11 cellular contexts compared by ENCODE assay signal in genomic region chr2:11203480-11203879, GRCh38. TPM values are rescaled to one million over a fixed set of nuclear protein-coding genes. Genes with fewer than 3 reads are reported as not detected.
DNase-seq lines count a peak whose midpoint lies in the region; ATAC-seq and TF ChIP-seq lines count a peak whose summit lies in the region.
"Had no signal": no experiment of that assay in that cellular context is flagged by ENCODE, and none has a peak within 500 bp of the region (broad histone marks: within the 10 kb centered on the region; RNA-seq: fewer than 3 reads in every experiment).

No MANE protein-coding gene starts in this region.

- no peak overlapping the region for H3K9ac ChIP-seq in OCI-LY3 (ENCODE audit: low read length)

- H3K9me3 ChIP-seq in OCI-LY3 (ENCODE audit: insufficient read depth, low read length) (no peaks in the 10 kb centered on the region), testis (no peaks in the 10 kb centered on the region), Caco-2 (no peaks in the 10 kb centered on the region)
- H3K9me3 ChIP-seq: ovary had no signal

- no peaks in the 10 kb centered on the region for H3K27me3 ChIP-seq in OCI-LY3 (ENCODE audit: low read depth, low read length)
- no peaks in the 10 kb centered on the region for H3K27me3 ChIP-seq in testis
- no peaks in the 10 kb centered on the region for H3K27me3 ChIP-seq in Caco-2 (replicated peaks; ENCODE audit: control insufficient read depth, insufficient read depth, low read length)
- H3K27me3 ChIP-seq: ovary had no signal

- H3K9me3 Mint-ChIP-seq in CD14-positive monocyte, result peaks cover 0 to 2% (median 0%) of the 10 kb centered on the region in 7 donors
- H3K9me3 Mint-ChIP-seq in Caco-2 (ENCODE audit: unreplicated experiment), result no peaks in the 10 kb centered on the region
- H3K9me3 Mint-ChIP-seq: brain had no signal

- H3K36me3 ChIP-seq in OCI-LY3 (replicated peaks; ENCODE audit: low read depth, low read length) (peaks cover 12% of the 10 kb centered on the region), testis (ENCODE audit: low read depth, missing control alignments) (no peaks in the 10 kb centered on the region), Caco-2 (ENCODE audit: control insufficient read depth, insufficient read depth, low read length) (no peaks in the 10 kb centered on the region; the same call in 1 of the 2 replicates)
- H3K36me3 ChIP-seq: ovary had no signal

- POLR2A ChIA-PET in Caco-2 (lab: Charles Lee), result no interaction called here

- H3K4me1 Mint-ChIP-seq in CD14-positive monocyte (peaks cover 28% of the 10 kb centered on the region), Caco-2 (ENCODE audit: low read depth, unreplicated experiment) (no peaks in the 10 kb centered on the region)
- H3K4me1 Mint-ChIP-seq: brain had no signal

- H3K27ac Mint-ChIP-seq in CD14-positive monocyte (peak overlapping the region; percentile 81 to 94 (median 90)), Caco-2 (ENCODE audit: unreplicated experiment) (no peak overlapping the region)

- TF ChIP-seq POLR2A in testis (IDR thresholded peaks at IDR 0.05), result no peak

- H3K27me3 Mint-ChIP-seq in CD14-positive monocyte (ENCODE audit: low read depth in 3 of 3), result no peaks in the 10 kb centered on the region
- no peaks in the 10 kb centered on the region for H3K27me3 Mint-ChIP-seq in Caco-2 (ENCODE audit: insufficient read depth, unreplicated experiment)
- H3K27me3 Mint-ChIP-seq: brain had no signal

- H3K4me1 ChIP-seq in OCI-LY3 (ENCODE audit: low read length) (peaks cover 12% of the 10 kb centered on the region), testis (no peaks in the 10 kb centered on the region), Caco-2 (no peaks in the 10 kb centered on the region)

- H3K36me3 Mint-ChIP-seq in CD14-positive monocyte (peaks cover 36 to 44% of the 10 kb centered on the region in 2 donors), Caco-2 (ENCODE audit: insufficient read depth, unreplicated experiment) (peaks cover 69% of the 10 kb centered on the region)

- CTCF ChIA-PET in Caco-2 (lab: Charles Lee), result no interaction called here

- no TSS peak for BruUV-seq in Caco-2 (replicated peaks; lab: Mats Ljungman, UMichigan)

- 86 to 88% methylated on average over 3 of the region's 3 CpGs for WGBS in testis, 2 donors

- DNase-seq in CD14-positive monocyte (ENCODE audit: low spot score), result no peak
- peak; percentile 29 to 48 for DNase-seq in foreskin fibroblast
- DNase-seq in testis, result no peak
- DNase-seq in NCI-H1436 treated with DMSO at 0.1 percent for 48 hours (lab: John Stamatoyannopoulos, UW), result no peak
- no peak for DNase-seq in Caco-2
- DNase-seq: NK-92 treated with Interleukin-12 subunit alpha and Interleukin-12 subunit beta, amount 100 ng/mL, for 24 hours; ovary had no signal

- H3K4me3 Mint-ChIP-seq in CD14-positive monocyte (peak overlapping the region in 1 of 2 donors; percentile 19), Caco-2 (ENCODE audit: unreplicated experiment) (no peak overlapping the region)
- H3K4me3 Mint-ChIP-seq: brain had no signal

- no peaks in the 10 kb centered on the region for H3K79me2 ChIP-seq in OCI-LY3 (ENCODE audit: low read length)

- H3K27ac ChIP-seq in OCI-LY3 (ENCODE audit: low read length) (no peak overlapping the region), testis (no peak overlapping the region)
- H3K27ac ChIP-seq: ovary had no signal

- H2AFZ ChIP-seq in OCI-LY3 (ENCODE audit: low read depth, low read length), result no peak overlapping the region

- peak overlapping the region; percentile 3; the same call in 1 of the 2 replicates for H3K4me2 ChIP-seq in OCI-LY3 (ENCODE audit: low read length)

- no peaks in the 10 kb centered on the region for H4K20me1 ChIP-seq in OCI-LY3 (ENCODE audit: insufficient read depth, low read length)

- no peak for TF ChIP-seq CTCF in CD14-positive monocyte (IDR thresholded peaks at IDR 0.05)
- TF ChIP-seq CTCF in OCI-LY3 (IDR thresholded peaks at IDR 0.05; ENCODE audit: low read depth, low read length), result no peak
- TF ChIP-seq CTCF in foreskin fibroblast (IDR thresholded peaks at IDR 0.05; ENCODE audit: low read depth, low read length), result no peak
- TF ChIP-seq CTCF in testis (IDR thresholded peaks at IDR 0.05), result no peak
- no peak for TF ChIP-seq CTCF in Caco-2 (IDR thresholded peaks at IDR 0.05; ENCODE audit: insufficient read depth in 1 of 2, low read depth in 1 of 2, low read length in 1 of 2, severe bottlenecking in 1 of 2, unreplicated experiment in 1 of 2)

- intact Hi-C loops in CD14-positive monocyte (cut with micrococcal nuclease), result loop anchor here in 1 of 2 donors (10.0 kb wide), 1 partner anchor 49 kb away; the partner anchor contains the start of gene SLC66A3
- intact Hi-C loops in testis (cut with DNase I; ENCODE audit: low total_unique reads), result no loop called here
- intact Hi-C loops in Caco-2 (cut with micrococcal nuclease; ENCODE audit: unreplicated experiment), result loop anchor here (5.0 kb wide), 1 partner anchor 71 kb away; a partner anchor contains a TSS

- peak; percentile 68 for ATAC-seq in GM21717 (IDR thresholded peaks at IDR 0.05; ENCODE audit: unreplicated experiment)
- ATAC-seq in HG02571 (IDR thresholded peaks at IDR 0.05; ENCODE audit: unreplicated experiment), result no peak

- no peak overlapping the region for H3K4me3 ChIP-seq in OCI-LY3 (ENCODE audit: low read length)
- no peak overlapping the region for H3K4me3 ChIP-seq in foreskin fibroblast (ENCODE audit: low read depth in 1 of 2, low read length in 2 of 2)
- H3K4me3 ChIP-seq in testis, result no peak overlapping the region
- no peak overlapping the region for H3K4me3 ChIP-seq in Caco-2 (ENCODE audit: low read depth, low read length)
- H3K4me3 ChIP-seq: ovary had no signal

RNA-seq across cellular contexts. Expression of gene SLC66A3, which starts 48.2 kb away (rescaled TPM):
- polyA plus RNA-seq in CD14-positive monocyte, result 100 to 1,000 TPM; 169 to 188 TPM
- 10 to 100 TPM; 38.9 to 46.0 TPM for total RNA-seq in testis
- polyA plus RNA-seq in testis (ENCODE audit: insufficient read depth, low read depth, low replicate concordance), result 23.3 TPM
- 10.4 and 12.1 TPM in 2 replicates for total RNA-seq in Caco-2 (2022)

Comparison
In these comparisons a context has a peak if more than half of its experiments do, and no peak if none do; other contexts are left out.
1. DNase-seq: peak in foreskin fibroblast (2 of 2); none in CD14-positive monocyte (single experiment), testis (single experiment), NCI-H1436 treated with DMSO at 0.1 percent for 48 hours (single experiment) and Caco-2 (0 of 2).